In genomic region chr2:770776-771175, GRCh38 we compare ENCODE assay signal across 29 cellular contexts.
"Had no signal": no experiment of that assay in that cellular context is flagged by ENCODE, and none has a peak within 500 bp of the region (broad histone marks: within the 10 kb centered on the region; RNA-seq: fewer than 3 reads in every experiment).

No MANE protein-coding gene starts in this region.

- H3K36me3 Mint-ChIP-seq: activated naive CD4-positive, alpha-beta T cell treated with anti-CD3 and anti-CD28 coated beads, Interleukin-2, amount 10 ng/mL, durations not matched to agents 7 days and 5 days had no signal

- H3K27ac ChIP-seq: brain microvascular endothelial cell, coronary artery, dorsolateral prefrontal cortex, WERI-Rb-1 had no signal

- H3K9me3 Mint-ChIP-seq: central memory CD8-positive, alpha-beta T cell; endodermal cell had no signal

- H3K27ac Mint-ChIP-seq: activated B cell treated with CpG ODN at 0.5 μM for 24 hours; activated CD4-positive, alpha-beta memory T cell treated with anti-CD3 and anti-CD28 coated beads, Interleukin-2, amount 10 ng/mL, durations not matched to agents 7 days and 5 days; activated CD4-positive, alpha-beta T cell treated with anti-CD3 and anti-CD28 coated beads for 36 hours; activated CD4-positive, alpha-beta T cell treated with anti-CD3 and anti-CD28 coated beads, Interleukin-2, amount 10 ng/mL, durations not matched to agents 7 days and 5 days; activated naive CD4-positive, alpha-beta T cell treated with anti-CD3 and anti-CD28 coated beads, Interleukin-2, amount 10 ng/mL, durations not matched to agents 7 days and 5 days; activated naive CD4-positive, alpha-beta T cell treated with anti-CD3 and anti-CD28 coated beads, Interleukin-2, amount 50 U/mL, for 72 hours; activated naive CD8-positive, alpha-beta T cell treated with anti-CD3 and anti-CD28 coated beads, Interleukin-2, amount 10 ng/mL, durations not matched to agents 7 days and 5 days; activated T-cell treated with anti-CD3 and anti-CD28 coated beads, Interleukin-2, amount 50 U/mL, for 24 hours; activated T-cell treated with anti-CD3 and anti-CD28 coated beads, Interleukin-2, amount 50 U/mL, for 72 hours; dendritic cell treated with granulocyte-macrophage colony-stimulating factor and Interleukin-4, amounts not matched to agents 40 ng/mL and 50 ng/mL, for 4 days; endodermal cell; T-helper 17 cell; T-helper 2 cell treated with Interferon-gamma antibody and Interleukin-4, amounts not matched to agents 5 μg/mL and 100 μg/mL, for 36 hours had no signal

- H3K27me3 ChIP-seq: brain microvascular endothelial cell had no signal

- H3K27me3 Mint-ChIP-seq: activated CD4-positive, alpha-beta T cell treated with anti-CD3 and anti-CD28 coated beads, Interleukin-2, amount 10 ng/mL, durations not matched to agents 7 days and 5 days; activated naive CD4-positive, alpha-beta T cell treated with anti-CD3 and anti-CD28 coated beads, Interleukin-2, amount 10 ng/mL, durations not matched to agents 7 days and 5 days; dendritic cell treated with granulocyte-macrophage colony-stimulating factor and Interleukin-4, amounts not matched to agents 40 ng/mL and 50 ng/mL, for 4 days had no signal

- FAIRE-seq: astrocyte, bronchial epithelial cell, frontal cortex had no signal

- H3K4me3 ChIP-seq: coronary artery, dorsolateral prefrontal cortex had no signal

- H3K4me1 Mint-ChIP-seq: activated B cell treated with CpG ODN at 0.5 μM for 24 hours had no signal

- H3K4me3 Mint-ChIP-seq: activated B cell treated with CpG ODN at 0.5 μM for 24 hours; activated CD4-positive, alpha-beta memory T cell treated with anti-CD3 and anti-CD28 coated beads, Interleukin-2, amount 10 ng/mL, durations not matched to agents 7 days and 5 days; activated CD4-positive, alpha-beta T cell treated with anti-CD3 and anti-CD28 coated beads for 36 hours; activated CD4-positive, alpha-beta T cell treated with anti-CD3 and anti-CD28 coated beads, Interleukin-2, amount 10 ng/mL, durations not matched to agents 7 days and 5 days; activated naive CD4-positive, alpha-beta T cell treated with anti-CD3 and anti-CD28 coated beads, Interleukin-2, amount 10 ng/mL, durations not matched to agents 7 days and 5 days; activated naive CD8-positive, alpha-beta T cell treated with anti-CD3 and anti-CD28 coated beads, Interleukin-2, amount 10 ng/mL, durations not matched to agents 7 days and 5 days; activated T-cell treated with anti-CD3 and anti-CD28 coated beads, Interleukin-2, amount 50 U/mL, for 24 hours; activated T-cell treated with anti-CD3 and anti-CD28 coated beads, Interleukin-2, amount 50 U/mL, for 72 hours; central memory CD8-positive, alpha-beta T cell; dendritic cell treated with granulocyte-macrophage colony-stimulating factor and Interleukin-4, amounts not matched to agents 40 ng/mL and 50 ng/mL, for 4 days; endodermal cell; T-helper 17 cell; T-helper 2 cell treated with Interferon-gamma antibody and Interleukin-4, amounts not matched to agents 5 μg/mL and 100 μg/mL, for 36 hours had no signal

- H3K36me3 ChIP-seq: brain microvascular endothelial cell, WERI-Rb-1 had no signal

- DNase-seq: activated B cell treated with CpG ODN at 0.5 μM for 24 hours; activated CD4-positive, alpha-beta memory T cell treated with anti-CD3 and anti-CD28 coated beads, Interleukin-2, amount 10 ng/mL, durations not matched to agents 7 days and 5 days; activated CD4-positive, alpha-beta T cell treated with anti-CD3 and anti-CD28 coated beads for 36 hours; activated CD4-positive, alpha-beta T cell treated with anti-CD3 and anti-CD28 coated beads, Interleukin-2, amount 10 ng/mL, durations not matched to agents 7 days and 5 days; activated CD4-positive, alpha-beta T cell treated with anti-CD3 and anti-CD28 coated beads, Interleukin-2, amount 50 U/mL, for 4 hours; activated CD8-positive, alpha-beta memory T cell treated with anti-CD3 and anti-CD28 coated beads, Interleukin-2, amount 50 U/mL, for 48 hours; activated gamma-delta T cell; activated naive CD4-positive, alpha-beta T cell; activated naive CD4-positive, alpha-beta T cell treated with anti-CD3 and anti-CD28 coated beads, Interleukin-2, amount 10 ng/mL, durations not matched to agents 7 days and 5 days; activated naive CD8-positive, alpha-beta T cell treated with anti-CD3 and anti-CD28 coated beads, Interleukin-2, amount 10 ng/mL, durations not matched to agents 7 days and 5 days; activated T-cell treated with anti-CD3 and anti-CD28 coated beads for 4 hours; activated T-cell treated with anti-CD3 and anti-CD28 coated beads, Interleukin-2, amount 50 U/mL, for 24 hours; activated T-cell treated with anti-CD3 and anti-CD28 coated beads, Interleukin-2, amount 50 U/mL, for 72 hours; brain microvascular endothelial cell; dorsolateral prefrontal cortex; effector memory CD4-positive, alpha-beta T cell; endodermal cell; foreskin fibroblast; T-helper 17 cell; T1000; WERI-Rb-1 had no signal
